In genomic region chr1:116418091-116418830, GRCh38 we compare ENCODE assay signal across 8 cellular contexts. TPM values are rescaled to one million over a fixed set of nuclear protein-coding genes. Genes with fewer than 3 reads are reported as not detected.
DNase-seq lines count a peak whose midpoint lies in the region; ATAC-seq, FAIRE-seq and TF ChIP-seq lines count a peak whose summit lies in the region.

No MANE protein-coding gene starts in this region.

- peak in 1 of 4 donors; percentile 45 for TF ChIP-seq POLR2A in esophagus squamous epithelium (IDR thresholded peaks at IDR 0.05)

- H3K27ac ChIP-seq in OCI-LY3 (ENCODE audit: low read length) (peak overlapping the region; percentile 42), esophagus squamous epithelium (peak overlapping the region; percentile 75 to 85 (median 80))

- in situ Hi-C loops in Caki2 (cut with HindIII; ENCODE audit: low pct_unique_long_range_greater_than_20kb, low sequenced_read_pairs): no loop called here

- 3 to 4% methylated on average over 7 to 17 of the region's 48 CpGs for WGBS in esophagus squamous epithelium, 2 donors

- H3K27me3 ChIP-seq in OCI-LY3 (ENCODE audit: low read depth, low read length): no peaks in the 10 kb centered on the region
- H3K27me3 ChIP-seq in esophagus squamous epithelium: no peaks in the 10 kb centered on the region

- no peaks in the 10 kb centered on the region for H4K20me1 ChIP-seq in OCI-LY3 (ENCODE audit: insufficient read depth, low read length)

- peak; percentile 90 for ATAC-seq in GM21360 (IDR thresholded peaks at IDR 0.05; ENCODE audit: unreplicated experiment)

- H3K79me2 ChIP-seq in OCI-LY3 (ENCODE audit: low read length): peaks cover 11% of the 10 kb centered on the region

- no peaks in the 10 kb centered on the region for H3K36me3 ChIP-seq in OCI-LY3 (replicated peaks; ENCODE audit: low read depth, low read length)
- no peaks in the 10 kb centered on the region for H3K36me3 ChIP-seq in esophagus squamous epithelium

- DNase-seq in Caki2 (ENCODE audit: low read depth) (peak; percentile 63), HTR-8/SVneo (ENCODE audit: insufficient read length, low spot score) (peak; percentile 54), esophagus squamous epithelium (lab: John Stamatoyannopoulos, UW) (peak; percentile 50), myocyte (ENCODE audit: low read depth) (peak; percentile 84)
- DNase-seq in activated T-cell treated with anti-CD3 and anti-CD28 coated beads, Interleukin-2, amount 50 U/mL, for 1 hour: peak; percentile 90
- peak; percentile 67 to 85 for DNase-seq in stimulated activated CD8-positive, alpha-beta memory T cell treated with anti-CD3 and anti-CD28 coated beads, Interleukin-7, amount 100 ng/mL, for 4 hours (ENCODE audit: low read depth in 2 of 2)

- H2AFZ ChIP-seq in OCI-LY3 (ENCODE audit: low read depth, low read length): peak overlapping the region; percentile 86

- H3K4me3 ChIP-seq in OCI-LY3 (ENCODE audit: low read length): peak overlapping the region; percentile 97
- peak overlapping the region; percentile 57 to 96 (median 69) for H3K4me3 ChIP-seq in esophagus squamous epithelium

- H3K4me2 ChIP-seq in OCI-LY3 (ENCODE audit: low read length): peak overlapping the region; percentile 100

- no peak for FAIRE-seq in HTR-8/SVneo (lab: Jason Lieb, UNC)

- no peak for TF ChIP-seq CTCF in OCI-LY3 (IDR thresholded peaks at IDR 0.05; ENCODE audit: low read depth, low read length)
- peak in 1 of 6 experiments; percentile 19 for TF ChIP-seq CTCF in esophagus squamous epithelium (IDR thresholded peaks at IDR 0.05)

- H3K9me3 ChIP-seq in OCI-LY3 (ENCODE audit: insufficient read depth, low read length) (no peaks in the 10 kb centered on the region), esophagus squamous epithelium (no peaks in the 10 kb centered on the region)

- intact Hi-C loops in esophagus squamous epithelium (cut with DNase I): no loop called here

- peaks cover 12% of the 10 kb centered on the region for H3K4me1 ChIP-seq in OCI-LY3 (ENCODE audit: low read length)
- peaks cover 0 to 41% (median 18%) of the 10 kb centered on the region in 3 donors for H3K4me1 ChIP-seq in esophagus squamous epithelium

- H3K9ac ChIP-seq in OCI-LY3 (ENCODE audit: low read length): peak overlapping the region; percentile 96

RNA-seq across cellular contexts. Expression of gene ATP1A1, which starts 45.2 kb away (rescaled TPM):
- 116 and 171 TPM in 2 replicates for total RNA-seq in Caki2 (2014; rRNA removed; shearing (Covaris generic); ENCODE audit: low replicate concordance)
- 100 to 1,000 TPM; 310 to 443 (median 391) TPM for total RNA-seq in esophagus squamous epithelium
- total RNA-seq in myocyte: 235 and 302 TPM in 2 replicates
- 275 TPM for polyA plus RNA-seq in myocyte (2012)

Comparison
In these comparisons a context has a peak if more than half of its experiments do, and no peak if none do; other contexts are left out.
1. Peak in every context shown above with its lines: DNase-seq, ATAC-seq, H3K4me3 ChIP-seq and H3K27ac ChIP-seq.